ENCODE assay signal across 12 cellular contexts in genomic region chr2:157329524-157329923, GRCh38. TPM values are rescaled to one million over a fixed set of nuclear protein-coding genes. Genes with fewer than 3 reads are reported as not detected.
DNase-seq lines count a peak whose midpoint lies in the region; ATAC-seq and TF ChIP-seq lines count a peak whose summit lies in the region.
"Had no signal": no experiment of that assay in that cellular context is flagged by ENCODE, and none has a peak within 500 bp of the region (broad histone marks: within the 10 kb centered on the region; RNA-seq: fewer than 3 reads in every experiment).

No MANE protein-coding gene starts in this region.

- no peaks in the 10 kb centered on the region for H3K36me3 ChIP-seq in colonic mucosa
- H3K36me3 ChIP-seq in ovary, result no peaks in the 10 kb centered on the region
- H3K36me3 ChIP-seq: heart right ventricle had no signal

- no peak overlapping the region for H3K4me3 ChIP-seq in LNCaP clone FGC (ENCODE audit: low read depth, low read length)
- no peak overlapping the region for H3K4me3 ChIP-seq in colonic mucosa
- H3K4me3 ChIP-seq in ovary, result no peak overlapping the region
- H3K4me3 ChIP-seq: heart right ventricle had no signal

- H3K27me3 Mint-ChIP-seq in stimulated activated memory B cell treated with anti-CD40 and anti-IgM and Interleukin-4, amounts not matched to agents 10 μg/mL and 1 μg/mL and 100 μg/mL, for 72 hours, result no peaks in the 10 kb centered on the region
- no peaks in the 10 kb centered on the region for H3K27me3 Mint-ChIP-seq in activated CD4-positive, alpha-beta memory T cell treated with anti-CD3 and anti-CD28 coated beads, Interleukin-2, amount 10 ng/mL, durations not matched to agents 7 days and 5 days

- DNase-seq in LNCaP clone FGC (ENCODE audit: low read depth), result peak; percentile 41
- DNase-seq in NCI-H345 treated with DMSO at 0.1 percent for 48 hours (lab: John Stamatoyannopoulos, UW; ENCODE audit: unreplicated experiment), result peak; percentile 64
- DNase-seq in colonic mucosa, result peak; percentile 75
- no peak for DNase-seq in posterior vena cava (ENCODE audit: low spot score)
- DNase-seq in activated CD4-positive, alpha-beta memory T cell treated with anti-CD3 and anti-CD28 coated beads, Interleukin-2, amount 10 ng/mL, durations not matched to agents 7 days and 5 days, result no peak
- no peak for DNase-seq in ovary
- DNase-seq: endodermal cell; heart right ventricle; Kasumi-1; stimulated activated CD4-positive, alpha-beta T cell treated with anti-CD3 and anti-CD28 coated beads, Interleukin-4, amount 100 ng/mL, for 24 hours had no signal

- TF ChIP-seq POLR2A in ovary (IDR thresholded peaks at IDR 0.05), result no peak

- intact Hi-C loops in colonic mucosa (cut with DNase I) (loop anchor here (10.0 kb wide), 1 partner anchor 685 kb away; no protein-coding TSS in a partner anchor), posterior vena cava (cut with DNase I) (no loop called here), ovary (cut with DNase I) (no loop called here)

- H3K9me3 Mint-ChIP-seq in stimulated activated memory B cell treated with anti-CD40 and anti-IgM and Interleukin-4, amounts not matched to agents 10 μg/mL and 1 μg/mL and 100 μg/mL, for 72 hours, result no peaks in the 10 kb centered on the region
- H3K9me3 Mint-ChIP-seq in activated CD4-positive, alpha-beta memory T cell treated with anti-CD3 and anti-CD28 coated beads, Interleukin-2, amount 10 ng/mL, durations not matched to agents 7 days and 5 days, result no peaks in the 10 kb centered on the region
- H3K9me3 Mint-ChIP-seq: endodermal cell had no signal

- no peaks in the 10 kb centered on the region for H3K27me3 ChIP-seq in colonic mucosa
- no peaks in the 10 kb centered on the region for H3K27me3 ChIP-seq in ovary
- H3K27me3 ChIP-seq: heart right ventricle had no signal

- CTCF ChIA-PET in activated CD4-positive, alpha-beta memory T cell treated with anti-CD3 and anti-CD28 coated beads, Interleukin-2, amount 10 ng/mL, durations not matched to agents 7 days and 5 days (lab: Charles Lee), result interaction anchor here (0.7 to 8.1 kb wide), 11 partner anchors 11 to 268 kb away, joined by 3 to 66 read pairs (median 3); partner anchors contain the start of gene CYTIP

- TF ChIP-seq CTCF in LNCaP clone FGC (IDR thresholded peaks at IDR 0.05; ENCODE audit: control insufficient read depth, extremely low read depth, insufficient read depth), result no peak
- no peak for TF ChIP-seq CTCF in colonic mucosa (IDR thresholded peaks at IDR 0.05)
- TF ChIP-seq CTCF in ovary (IDR thresholded peaks at IDR 0.05), result no peak

- no peak for TF ChIP-seq EP300 in ovary (IDR thresholded peaks at IDR 0.05)

- H3K27ac Mint-ChIP-seq in stimulated activated memory B cell treated with anti-CD40 and anti-IgM and Interleukin-4, amounts not matched to agents 10 μg/mL and 1 μg/mL and 100 μg/mL, for 72 hours, result peak overlapping the region; percentile 62
- no peak overlapping the region for H3K27ac Mint-ChIP-seq in activated CD4-positive, alpha-beta memory T cell treated with anti-CD3 and anti-CD28 coated beads, Interleukin-2, amount 10 ng/mL, durations not matched to agents 7 days and 5 days
- H3K27ac Mint-ChIP-seq: endodermal cell had no signal

- WGBS in ovary, 3 donors, result 83 to 91% (median 85%) methylated on average over 9 of the region's 9 CpGs

- peaks cover 13% of the 10 kb centered on the region for H3K4me1 Mint-ChIP-seq in stimulated activated memory B cell treated with anti-CD40 and anti-IgM and Interleukin-4, amounts not matched to agents 10 μg/mL and 1 μg/mL and 100 μg/mL, for 72 hours
- peaks cover 53% of the 10 kb centered on the region for H3K4me1 Mint-ChIP-seq in activated CD4-positive, alpha-beta memory T cell treated with anti-CD3 and anti-CD28 coated beads, Interleukin-2, amount 10 ng/mL, durations not matched to agents 7 days and 5 days

- peak overlapping the region in 1 of 2 donors; percentile 36 for H3K9ac ChIP-seq in colonic mucosa (ENCODE audit: low read depth in 2 of 2, low read length in 2 of 2)

- H3K4me1 ChIP-seq in colonic mucosa, result no peaks in the 10 kb centered on the region
- no peaks in the 10 kb centered on the region for H3K4me1 ChIP-seq in ovary (ENCODE audit: insufficient read depth)

- POLR2A ChIA-PET in activated CD4-positive, alpha-beta memory T cell treated with anti-CD3 and anti-CD28 coated beads, Interleukin-2, amount 10 ng/mL, durations not matched to agents 7 days and 5 days (lab: Charles Lee), result interaction anchor here (1.0 to 6.0 kb wide), 4 partner anchors 90 to 114 kb away, joined by 3 to 37 read pairs (median 19); partner anchors contain the start of gene CYTIP

- H3K9me3 ChIP-seq in colonic mucosa (no peaks in the 10 kb centered on the region), ovary (no peaks in the 10 kb centered on the region)
- H3K9me3 ChIP-seq: heart right ventricle had no signal

- ATAC-seq in stimulated activated memory B cell treated with anti-CD40 and anti-IgM and Interleukin-4, amounts not matched to agents 10 μg/mL and 1 μg/mL and 100 μg/mL, for 72 hours, result no peak
- ATAC-seq: heart right ventricle had no signal

- no peak overlapping the region for H3K4me3 Mint-ChIP-seq in stimulated activated memory B cell treated with anti-CD40 and anti-IgM and Interleukin-4, amounts not matched to agents 10 μg/mL and 1 μg/mL and 100 μg/mL, for 72 hours
- H3K4me3 Mint-ChIP-seq in activated CD4-positive, alpha-beta memory T cell treated with anti-CD3 and anti-CD28 coated beads, Interleukin-2, amount 10 ng/mL, durations not matched to agents 7 days and 5 days, result no peak overlapping the region
- H3K4me3 Mint-ChIP-seq: endodermal cell had no signal

- H3K36me3 Mint-ChIP-seq in stimulated activated memory B cell treated with anti-CD40 and anti-IgM and Interleukin-4, amounts not matched to agents 10 μg/mL and 1 μg/mL and 100 μg/mL, for 72 hours, result no peaks in the 10 kb centered on the region
- H3K36me3 Mint-ChIP-seq in activated CD4-positive, alpha-beta memory T cell treated with anti-CD3 and anti-CD28 coated beads, Interleukin-2, amount 10 ng/mL, durations not matched to agents 7 days and 5 days (ENCODE audit: low read depth), result peaks cover 10% of the 10 kb centered on the region

- H3K27ac ChIP-seq in colonic mucosa (peak overlapping the region; percentile 44), ovary (no peak overlapping the region)
- H3K27ac ChIP-seq: heart right ventricle had no signal

RNA-seq across cellular contexts. Expression of gene ERMN, which starts 3.9 kb away (rescaled TPM):
- total RNA-seq in colonic mucosa, result under 1 TPM; 0.11 to 0.37 TPM
- total RNA-seq in posterior vena cava, result under 1 TPM; 0.19 to 0.52 TPM
- 1 to 10 TPM; 3.1 to 3.5 TPM for total RNA-seq in activated CD4-positive, alpha-beta memory T cell treated with anti-CD3 and anti-CD28 coated beads, Interleukin-2, amount 10 ng/mL, durations not matched to agents 7 days and 5 days
- total RNA-seq in ovary, result under 1 TPM in 2 of 7 donors, not detected in 5; 0.12 to 0.40 TPM
- under 1 TPM; 0.08 to 0.38 TPM for polyA plus RNA-seq in ovary
- total RNA-seq: pulmonary artery endothelial cell had no signal

Comparison
In these comparisons a context has a peak if more than half of its experiments do, and no peak if none do; other contexts are left out.
1. DNase-seq: peak in LNCaP clone FGC (single experiment), NCI-H345 treated with DMSO at 0.1 percent for 48 hours (single experiment) and colonic mucosa (single experiment); none in posterior vena cava (single experiment), activated CD4-positive, alpha-beta memory T cell treated with anti-CD3 and anti-CD28 coated beads, Interleukin-2, amount 10 ng/mL, durations not matched to agents 7 days and 5 days (single experiment) and ovary (0 of 5).